In the genomic region with DNA sequence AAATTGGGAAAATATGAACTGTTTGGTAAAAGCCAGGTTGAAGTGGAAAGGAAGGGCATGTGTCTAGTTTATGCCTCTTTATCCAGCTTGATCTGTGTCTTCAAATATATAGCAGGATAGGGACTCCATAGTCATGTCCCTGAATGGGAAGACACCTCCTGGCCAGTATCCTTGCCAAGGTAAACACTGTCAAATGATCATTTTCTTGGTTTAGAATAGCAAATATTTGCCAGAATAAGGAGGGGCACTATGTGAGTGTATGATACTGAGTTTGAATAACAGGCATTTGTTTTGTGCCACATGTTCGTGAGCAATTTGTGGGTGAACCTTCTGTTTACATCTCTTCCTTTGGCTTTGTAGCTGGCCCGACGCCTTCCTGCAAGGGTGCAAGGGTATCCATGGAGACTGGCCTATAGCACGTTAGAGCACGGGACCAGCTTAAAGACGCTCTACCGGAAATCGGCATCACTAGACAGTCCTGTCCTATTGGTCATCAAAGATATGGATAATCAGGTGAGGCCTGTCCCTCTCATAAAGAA, we compare ENCODE assay signal across 31 cellular contexts. TPM values are rescaled to one million over a fixed set of nuclear protein-coding genes. Genes with fewer than 3 reads are reported as not detected.
DNase-seq lines count a peak whose midpoint lies in the region; ATAC-seq and TF ChIP-seq lines count a peak whose summit lies in the region.
"Had no signal": no experiment of that assay in that cellular context is flagged by ENCODE, and none has a peak within 500 bp of the region (broad histone marks: within the 10 kb centered on the region; RNA-seq: fewer than 3 reads in every experiment).

No MANE protein-coding gene starts in this region.

- no peak overlapping the region for H2AFZ ChIP-seq in PC-9
- H2AFZ ChIP-seq: hepatocyte had no signal

- H3K27ac ChIP-seq in PC-9: no peak overlapping the region
- H3K27ac ChIP-seq in right lobe of liver: peak overlapping the region in 2 of 3 donors; percentile 35 to 94
- H3K27ac ChIP-seq: coronary artery, esophagus muscularis mucosa, hepatocyte, WERI-Rb-1 had no signal

- H3K27me3 ChIP-seq in PC-9 (ENCODE audit: insufficient read depth, low read depth) (no peaks in the 10 kb centered on the region), right lobe of liver (no peaks in the 10 kb centered on the region)
- H3K27me3 ChIP-seq: breast epithelium, esophagus muscularis mucosa, hepatocyte, left lung had no signal

- intact Hi-C loops in PC-9 (cut with micrococcal nuclease; ENCODE audit: unreplicated experiment) (no loop called here), right lobe of liver (cut with DNase I) (no loop called here)
- intact Hi-C loops in activated T-helper 2 cell treated with anti-CD3 and anti-CD28 coated beads, Interferon-gamma antibody, Interleukin-2, Interleukin-4, amounts not matched to agents 10 μg/mL and 5 μg/mL and 100 μg/mL, durations not matched to agents 14 hours and 24 hours and 36 hours (cut with micrococcal nuclease): no loop called here

- no peak for TF ChIP-seq POLR2A in right lobe of liver (IDR thresholded peaks at IDR 0.05)

- H3K9me2 ChIP-seq in PC-9 (ENCODE audit: insufficient read depth): no peaks in the 10 kb centered on the region

- CTCF ChIA-PET in PC-9 (lab: Charles Lee): no interaction called here

- H3F3A ChIP-seq in PC-9 (ENCODE audit: insufficient read depth, low read depth): peaks cover 40% of the 10 kb centered on the region

- POLR2A ChIA-PET in PC-9 (lab: Charles Lee; ENCODE audit: unreplicated experiment): interaction anchor here (0.6 kb wide), 1 partner anchor 21 kb away, joined by 3 read pairs; no protein-coding TSS in a partner anchor

- no peak for TF ChIP-seq CTCF in PC-9 (conservative IDR thresholded peaks at IDR 0.05)
- TF ChIP-seq CTCF in right lobe of liver (IDR thresholded peaks at IDR 0.05): no peak

- H3K27me3 Mint-ChIP-seq in activated T-helper 2 cell treated with anti-CD3 and anti-CD28 coated beads, Interferon-gamma antibody, Interleukin-2, Interleukin-4, amounts not matched to agents 10 μg/mL and 5 μg/mL and 100 μg/mL, durations not matched to agents 14 hours and 24 hours and 36 hours (ENCODE audit: low read depth): no peaks in the 10 kb centered on the region
- H3K27me3 Mint-ChIP-seq: naive thymus-derived CD4-positive, alpha-beta T cell; stimulated activated memory B cell treated with anti-CD40 and anti-IgM and Interleukin-4, amounts not matched to agents 10 μg/mL and 1 μg/mL and 100 μg/mL, for 72 hours had no signal

- peaks cover 46% of the 10 kb centered on the region for H3K79me2 ChIP-seq in PC-9 (ENCODE audit: low read depth)

- no peak overlapping the region for H3K27ac Mint-ChIP-seq in activated T-helper 2 cell treated with anti-CD3 and anti-CD28 coated beads, Interferon-gamma antibody, Interleukin-2, Interleukin-4, amounts not matched to agents 10 μg/mL and 5 μg/mL and 100 μg/mL, durations not matched to agents 14 hours and 24 hours and 36 hours
- H3K27ac Mint-ChIP-seq: CD8-positive, alpha-beta T cell; stimulated activated memory B cell treated with anti-CD40 and anti-IgM and Interleukin-4, amounts not matched to agents 10 μg/mL and 1 μg/mL and 100 μg/mL, for 72 hours had no signal

- 63% methylated on average over 3 of the region's 8 CpGs for WGBS in right lobe of liver (ENCODE audit: insufficient coverage, low coverage, low lambda C conversion rate, missing lambda C conversion rate)

- no peaks in the 10 kb centered on the region for H3K9me3 Mint-ChIP-seq in activated T-helper 2 cell treated with anti-CD3 and anti-CD28 coated beads, Interferon-gamma antibody, Interleukin-2, Interleukin-4, amounts not matched to agents 10 μg/mL and 5 μg/mL and 100 μg/mL, durations not matched to agents 14 hours and 24 hours and 36 hours
- H3K9me3 Mint-ChIP-seq: CD8-positive, alpha-beta T cell; immature natural killer cell; naive thymus-derived CD4-positive, alpha-beta T cell; stimulated activated memory B cell treated with anti-CD40 and anti-IgM and Interleukin-4, amounts not matched to agents 10 μg/mL and 1 μg/mL and 100 μg/mL, for 72 hours had no signal

- H3K9me3 ChIP-seq in PC-9 (ENCODE audit: insufficient read depth, low read depth) (no peaks in the 10 kb centered on the region), right lobe of liver (no peaks in the 10 kb centered on the region)
- H3K9me3 ChIP-seq: breast epithelium, esophagus muscularis mucosa, HAP-1, left lung had no signal

- H3K4me3 Mint-ChIP-seq in activated T-helper 2 cell treated with anti-CD3 and anti-CD28 coated beads, Interferon-gamma antibody, Interleukin-2, Interleukin-4, amounts not matched to agents 10 μg/mL and 5 μg/mL and 100 μg/mL, durations not matched to agents 14 hours and 24 hours and 36 hours (ENCODE audit: low read depth): no peak overlapping the region
- H3K4me3 Mint-ChIP-seq: CD8-positive, alpha-beta T cell; immature natural killer cell; stimulated activated memory B cell treated with anti-CD40 and anti-IgM and Interleukin-4, amounts not matched to agents 10 μg/mL and 1 μg/mL and 100 μg/mL, for 72 hours had no signal

- ATAC-seq in right lobe of liver (peak in 2 of 4 donors; percentile 20 to 24), HG02884 (IDR thresholded peaks at IDR 0.05; ENCODE audit: unreplicated experiment) (no peak)
- ATAC-seq: CD8-positive, alpha-beta T cell; left lung; naive thymus-derived CD4-positive, alpha-beta T cell; SK-N-SH treated with all-trans-retinoic acid at 6 μM for 48 hours; stimulated activated memory B cell treated with anti-CD40 and anti-IgM and Interleukin-4, amounts not matched to agents 10 μg/mL and 1 μg/mL and 100 μg/mL, for 72 hours had no signal

- H3K36me3 ChIP-seq in PC-9 (ENCODE audit: low read depth) (peaks cover 63% of the 10 kb centered on the region), right lobe of liver (peaks cover 0 to 32% (median 10%) of the 10 kb centered on the region in 4 donors)
- H3K36me3 ChIP-seq: breast epithelium, WERI-Rb-1 had no signal

- H3K36me3 Mint-ChIP-seq in activated T-helper 2 cell treated with anti-CD3 and anti-CD28 coated beads, Interferon-gamma antibody, Interleukin-2, Interleukin-4, amounts not matched to agents 10 μg/mL and 5 μg/mL and 100 μg/mL, durations not matched to agents 14 hours and 24 hours and 36 hours (ENCODE audit: low read depth): peaks cover 72% of the 10 kb centered on the region

- H3K4me1 ChIP-seq in PC-9 (replicated peaks; ENCODE audit: insufficient read depth): peaks cover 75% of the 10 kb centered on the region
- peaks cover 0 to 58% (median 15%) of the 10 kb centered on the region in 4 donors for H3K4me1 ChIP-seq in right lobe of liver

- BruUV-seq in PC-9 (replicated peaks; lab: Mats Ljungman, UMichigan): no TSS peak

- H4K20me1 ChIP-seq in PC-9 (ENCODE audit: insufficient read depth): no peaks in the 10 kb centered on the region

- peaks cover 56% of the 10 kb centered on the region for H3K4me1 Mint-ChIP-seq in activated T-helper 2 cell treated with anti-CD3 and anti-CD28 coated beads, Interferon-gamma antibody, Interleukin-2, Interleukin-4, amounts not matched to agents 10 μg/mL and 5 μg/mL and 100 μg/mL, durations not matched to agents 14 hours and 24 hours and 36 hours (ENCODE audit: low read depth)

- DNase-seq in NCI-H2196 (lab: John Stamatoyannopoulos, UW; ENCODE audit: unreplicated experiment): peak; percentile 10
- DNase-seq in NCI-H2196 treated with DMSO at 0.1 percent for 48 hours (lab: John Stamatoyannopoulos, UW; ENCODE audit: unreplicated experiment): no peak
- peak; percentile 96 for DNase-seq in NCI-H146 (lab: John Stamatoyannopoulos, UW)
- no peak for DNase-seq in PC-9
- DNase-seq in right lobe of liver: no peak
- no peak for DNase-seq in activated T-helper 2 cell treated with anti-CD3 and anti-CD28 coated beads, Interferon-gamma antibody, Interleukin-2, Interleukin-4, amounts not matched to agents 10 μg/mL and 5 μg/mL and 100 μg/mL, durations not matched to agents 14 hours and 24 hours and 36 hours (ENCODE audit: low spot score)
- DNase-seq in UCSD-AML1 (lab: John Stamatoyannopoulos, UW; ENCODE audit: unreplicated experiment): no peak
- DNase-seq: activated CD4-positive, alpha-beta T cell treated with anti-CD3 and anti-CD28 coated beads, Interleukin-2, amount 50 U/mL, for 4 hours; activated CD8-positive, alpha-beta memory T cell treated with anti-CD3 and anti-CD28 coated beads, Interleukin-2, amount 50 U/mL, for 48 hours; activated gamma-delta T cell; AML-193; amygdala; CD8-positive, alpha-beta T cell; immature natural killer cell; Kasumi-1; left lung; naive thymus-derived CD4-positive, alpha-beta T cell; NCI-H2107; NCI-H510A; occipital lobe; retina; stimulated activated CD4-positive, alpha-beta T cell treated with anti-CD3 and anti-CD28 coated beads, Interleukin-2, amount 100 ng/mL, for 48 hours; WERI-Rb-1 had no signal

- H3K4me2 ChIP-seq in PC-9: peak overlapping the region; percentile 74
- H3K4me2 ChIP-seq: hepatocyte had no signal

- no peak overlapping the region for H3K4me3 ChIP-seq in PC-9
- H3K4me3 ChIP-seq in right lobe of liver: no peak overlapping the region
- H3K4me3 ChIP-seq: coronary artery, esophagus muscularis mucosa, HAP-1, hepatocyte had no signal

RNA-seq across cellular contexts. Expression of a gene that starts 34.2 kb away (rescaled TPM):
- total RNA-seq in PC-9 (2021): 13.6 and 14.4 TPM in 2 replicates
- 10 to 100 TPM in 5 of 6 experiments, 1 to 10 TPM in 1; 8.5 to 16.6 (median 14.3) TPM for total RNA-seq in right lobe of liver
- 7.1 and 7.9 TPM in 2 replicates for total RNA-seq in activated T-helper 2 cell treated with anti-CD3 and anti-CD28 coated beads, Interferon-gamma antibody, Interleukin-2, Interleukin-4, amounts not matched to agents 10 μg/mL and 5 μg/mL and 100 μg/mL, durations not matched to agents 14 hours and 24 hours and 36 hours

Comparison
In these comparisons a context has a peak if more than half of its experiments do, and no peak if none do; other contexts are left out.
1. DNase-seq: peak in NCI-H2196 (single experiment) and NCI-H146 (single experiment); none in NCI-H2196 treated with DMSO at 0.1 percent for 48 hours (single experiment), PC-9 (0 of 2), right lobe of liver (0 of 3), activated T-helper 2 cell treated with anti-CD3 and anti-CD28 coated beads, Interferon-gamma antibody, Interleukin-2, Interleukin-4, amounts not matched to agents 10 μg/mL and 5 μg/mL and 100 μg/mL, durations not matched to agents 14 hours and 24 hours and 36 hours (single experiment) and UCSD-AML1 (single experiment).